Comparison of ENCODE assay signal across 8 cellular contexts in the genomic region with DNA sequence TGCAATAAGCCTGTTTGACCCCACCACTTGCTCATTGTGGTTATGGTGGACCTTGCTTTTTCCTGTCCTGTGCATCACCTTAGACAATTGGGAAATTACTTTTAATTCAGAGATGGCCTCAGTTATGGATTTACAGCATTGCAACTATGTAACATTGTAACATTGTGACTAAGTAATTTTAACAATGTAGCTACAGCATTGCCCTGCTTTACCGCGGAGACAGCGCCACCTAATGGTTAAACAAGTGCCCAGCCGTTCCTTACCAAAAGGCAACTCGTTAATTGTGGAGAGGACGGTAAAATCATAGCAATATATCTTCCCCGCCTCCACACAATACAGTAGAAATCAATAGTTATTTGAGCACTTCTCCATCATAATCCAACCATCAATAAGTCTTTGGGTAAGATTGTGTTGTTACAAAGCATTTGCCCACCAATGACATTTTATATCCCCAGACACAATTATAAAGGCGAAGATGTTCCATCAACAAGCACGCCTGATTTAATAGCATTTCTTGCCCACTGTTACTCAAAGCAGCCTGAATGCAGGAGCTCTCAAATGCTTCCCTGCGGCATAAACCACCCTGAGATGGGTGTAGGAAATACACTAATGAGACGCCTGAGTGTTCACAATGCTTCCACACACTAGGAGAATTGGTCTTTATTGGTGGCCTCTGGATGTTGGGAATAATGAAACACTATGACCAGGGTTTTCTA.
A peak's percentile ranks its signal among the peaks of the same experiment; 100 is the strongest.
DNase-seq lines count a peak whose midpoint lies in the region; ATAC-seq and TF ChIP-seq lines count a peak whose summit lies in the region.

No MANE protein-coding gene starts in this region.

- intact Hi-C loops in Right ventricle myocardium inferior (cut with DNase I) (loop anchor here (5.0 kb wide), 1 partner anchor 224 kb away; no protein-coding TSS in a partner anchor), cardiac septum (cut with DNase I) (no loop called here)

- no peak for DNase-seq in Right ventricle myocardium inferior (ENCODE audit: missing footprints)
- no peak for DNase-seq in cardiac septum (ENCODE audit: low spot score)
- peak; percentile 52 for DNase-seq in LHCN-M2 (ENCODE audit: low read depth)
- peak in 4 of 5 donors; percentile 16 to 54 (median 33) for DNase-seq in T-helper 1 cell
- DNase-seq in astrocyte of the spinal cord (ENCODE audit: low read depth, low spot score) = peak; percentile 53
- DNase-seq in iPS-NIHi11 (ENCODE audit: low spot score) = peak; percentile 76
- DNase-seq in stimulated activated CD4-positive, alpha-beta T cell treated with anti-CD3 and anti-CD28 coated beads, Interleukin-15, amount 100 ng/mL, for 48 hours (ENCODE audit: low read depth in 2 of 2) = peak; percentile 44 to 55

- H3K4me3 ChIP-seq in astrocyte of the spinal cord (ENCODE audit: low read depth, low read length) = no peak overlapping the region

- TF ChIP-seq CTCF in astrocyte of the spinal cord (IDR thresholded peaks at IDR 0.05; ENCODE audit: low read depth, low read length) = peak; percentile 90

- ATAC-seq in Right ventricle myocardium inferior = peak; percentile 62
- no peak for ATAC-seq in GM18517 (IDR thresholded peaks at IDR 0.05; ENCODE audit: unreplicated experiment)

- in situ Hi-C loops in astrocyte of the spinal cord (cut with HindIII; ENCODE audit: low sequenced_read_pairs) = no loop called here

Comparison
In these comparisons a context has a peak if more than half of its experiments do, and no peak if none do; other contexts are left out.
1. DNase-seq: peak in LHCN-M2 (single experiment), T-helper 1 cell (4 of 5), astrocyte of the spinal cord (single experiment), iPS-NIHi11 (single experiment) and stimulated activated CD4-positive, alpha-beta T cell treated with anti-CD3 and anti-CD28 coated beads, Interleukin-15, amount 100 ng/mL, for 48 hours (2 of 2); none in Right ventricle myocardium inferior (single experiment) and cardiac septum (single experiment).